In genomic region chr9:135294826-135295225, GRCh38 we compare ENCODE assay signal across 27 cellular contexts.
DNase-seq lines count a peak whose midpoint lies in the region; ATAC-seq and TF ChIP-seq lines count a peak whose summit lies in the region.
"Had no signal": no experiment of that assay in that cellular context is flagged by ENCODE, and none has a peak within 500 bp of the region (broad histone marks: within the 10 kb centered on the region; RNA-seq: fewer than 3 reads in every experiment).

No MANE protein-coding gene starts in this region.

- H3K4me1 ChIP-seq in HUES48 (ENCODE audit: control insufficient read depth, insufficient read depth, low read length) = peaks cover 23% of the 10 kb centered on the region
- no peaks in the 10 kb centered on the region for H3K4me1 ChIP-seq in RWPE2 (ENCODE audit: insufficient read depth, poor library complexity, severe bottlenecking)
- H3K4me1 ChIP-seq: testis had no signal

- H3K9me3 ChIP-seq in HUES48 (ENCODE audit: control insufficient read depth, insufficient read depth, low read length) = no peaks in the 10 kb centered on the region
- no peaks in the 10 kb centered on the region for H3K9me3 ChIP-seq in RWPE2 (ENCODE audit: severe bottlenecking)
- H3K9me3 ChIP-seq: esophagus muscularis mucosa, pancreas, testis had no signal

- DNase-seq in Daoy (ENCODE audit: low read depth) (peak; percentile 90), RWPE2 (ENCODE audit: low spot score) (no peak), mesenteric fat pad (ENCODE audit: low spot score) (peak; percentile 16), iPS-NIHi11 (ENCODE audit: low spot score) (no peak), G401 (ENCODE audit: low spot score) (no peak)
- DNase-seq: activated CD8-positive, alpha-beta memory T cell treated with anti-CD3 and anti-CD28 coated beads for 24 hours; activated naive CD4-positive, alpha-beta T cell treated with Interleukin-2 at 50 U/mL for 16 hours; activated T-cell treated with anti-CD3 and anti-CD28 coated beads, Interleukin-2, amount 50 U/mL, for 24 hours; amniotic stem cell; immature natural killer cell; KG1; natural killer cell; NCI-H82; SIG-M5; stimulated activated CD4-positive, alpha-beta T cell treated with anti-CD3 and anti-CD28 coated beads, Interleukin-4, amount 100 ng/mL, for 1 hour; stimulated activated naive B cell treated with anti-CD40 and anti-IgM and Interleukin-4, amounts not matched to agents 10 μg/mL and 1 μg/mL and 100 μg/mL, for 72 hours; testis had no signal

- no peak overlapping the region for H3K9ac ChIP-seq in HUES48 (ENCODE audit: low read depth, low read length)

- in situ Hi-C loops in G401 (cut with HindIII; ENCODE audit: low sequenced_read_pairs) = no loop called here

- H3K36me3 ChIP-seq in HUES48 (ENCODE audit: control insufficient read depth, insufficient read depth, low read length) (no peaks in the 10 kb centered on the region), RWPE2 (ENCODE audit: low read depth) (no peaks in the 10 kb centered on the region)
- H3K36me3 ChIP-seq: esophagus muscularis mucosa, pancreas had no signal

- H3K4me3 ChIP-seq in HUES48 (ENCODE audit: low read depth, low read length) (no peak overlapping the region), RWPE2 (ENCODE audit: severe bottlenecking) (no peak overlapping the region)
- H3K4me3 ChIP-seq: coronary artery, esophagus muscularis mucosa, hepatocyte, pancreas, testis had no signal

- no peak for TF ChIP-seq CTCF in RWPE2 (IDR thresholded peaks at IDR 0.05; ENCODE audit: poor library complexity, severe bottlenecking)

- ATAC-seq in RWPE2 (ENCODE audit: low read depth) (peak; percentile 31; the same call in 1 of the 3 replicates), HG03108 (IDR thresholded peaks at IDR 0.05; ENCODE audit: unreplicated experiment) (no peak), HG03442 (IDR thresholded peaks at IDR 0.05; ENCODE audit: unreplicated experiment) (no peak)
- ATAC-seq: natural killer cell; pancreas; right cardiac atrium; stimulated activated naive B cell treated with anti-CD40 and anti-IgM and Interleukin-4, amounts not matched to agents 10 μg/mL and 1 μg/mL and 100 μg/mL, for 72 hours; T-cell had no signal

- H3K27me3 ChIP-seq in HUES48 (ENCODE audit: control insufficient read depth, insufficient read depth, low read length) (no peaks in the 10 kb centered on the region), RWPE2 (ENCODE audit: insufficient read depth, poor library complexity, severe bottlenecking) (peaks cover 45% of the 10 kb centered on the region)
- H3K27me3 ChIP-seq: pancreas, testis had no signal

- H3K27ac ChIP-seq in HUES48 (ENCODE audit: low read depth, low read length) = peak overlapping the region; percentile 50
- no peak overlapping the region for H3K27ac ChIP-seq in RWPE2 (ENCODE audit: poor library complexity, severe bottlenecking)
- H3K27ac ChIP-seq: C4-2B, coronary artery, esophagus muscularis mucosa, hepatocyte, testis had no signal

Comparison
In these comparisons a context has a peak if more than half of its experiments do, and no peak if none do; other contexts are left out.
1. DNase-seq: peak in Daoy (single experiment) and mesenteric fat pad (single experiment); none in RWPE2 (single experiment), iPS-NIHi11 (single experiment) and G401 (single experiment).